Comparison of ENCODE assay signal across 10 cellular contexts in genomic region chrX:103329991-103330390, GRCh38. TPM values are rescaled to one million over a fixed set of nuclear protein-coding genes. Genes with fewer than 3 reads are reported as not detected.
DNase-seq lines count a peak whose midpoint lies in the region; ATAC-seq and TF ChIP-seq lines count a peak whose summit lies in the region.
"Had no signal": no experiment of that assay in that cellular context is flagged by ENCODE, and none has a peak within 500 bp of the region (broad histone marks: within the 10 kb centered on the region; RNA-seq: fewer than 3 reads in every experiment).

TSS of gene TCEAL7 (plus strand) at chrX:103330239. CDS start at chrX:103331404, 1,165 bp downstream.

- H3K9me3 Mint-ChIP-seq in activated naive CD8-positive, alpha-beta T cell treated with anti-CD3 and anti-CD28 coated beads, Interleukin-2, amount 10 ng/mL, durations not matched to agents 7 days and 5 days, result no peaks in the 10 kb centered on the region
- H3K9me3 Mint-ChIP-seq in activated naive CD8-positive, alpha-beta T cell treated with anti-CD3 and anti-CD28 coated beads, Interleukin-2, amount 50 U/mL, for 24 hours, result no peaks in the 10 kb centered on the region

- H3K4me1 ChIP-seq in muscle layer of colon (ENCODE audit: insufficient read depth, low read length) (no peaks in the 10 kb centered on the region), urinary bladder (ENCODE audit: insufficient read depth) (no peaks in the 10 kb centered on the region)
- H3K4me1 ChIP-seq: A549 had no signal

- no peak within 1 kb of the TSS for H3K9ac ChIP-seq in muscle layer of colon (ENCODE audit: low read length)

- no peak for DNase-seq in activated naive CD8-positive, alpha-beta T cell treated with anti-CD3 and anti-CD28 coated beads, Interleukin-2, amount 10 ng/mL, durations not matched to agents 7 days and 5 days
- no peak for DNase-seq in activated naive CD8-positive, alpha-beta T cell treated with anti-CD3 and anti-CD28 coated beads, Interleukin-2, amount 50 U/mL, for 24 hours
- DNase-seq in fibroblast of the aortic adventitia (ENCODE audit: low read depth) (peak; percentile 57), HuH-7.5 (ENCODE audit: low spot score) (no peak), D341Med (ENCODE audit: low spot score) (no peak)

- POLR2A ChIA-PET in activated naive CD8-positive, alpha-beta T cell treated with anti-CD3 and anti-CD28 coated beads, Interleukin-2, amount 10 ng/mL, durations not matched to agents 7 days and 5 days (lab: Charles Lee), result no interaction called here

- H3K36me3 Mint-ChIP-seq in activated naive CD8-positive, alpha-beta T cell treated with anti-CD3 and anti-CD28 coated beads, Interleukin-2, amount 10 ng/mL, durations not matched to agents 7 days and 5 days, result no peaks in the 10 kb centered on the region
- no peaks in the 10 kb centered on the region for H3K36me3 Mint-ChIP-seq in activated naive CD8-positive, alpha-beta T cell treated with anti-CD3 and anti-CD28 coated beads, Interleukin-2, amount 50 U/mL, for 24 hours (ENCODE audit: low read depth)

- peak within 1 kb of the TSS; percentile 3 for H3K4me3 Mint-ChIP-seq in activated naive CD8-positive, alpha-beta T cell treated with anti-CD3 and anti-CD28 coated beads, Interleukin-2, amount 10 ng/mL, durations not matched to agents 7 days and 5 days
- H3K4me3 Mint-ChIP-seq in activated naive CD8-positive, alpha-beta T cell treated with anti-CD3 and anti-CD28 coated beads, Interleukin-2, amount 50 U/mL, for 24 hours, result no peak within 1 kb of the TSS

- H3K4me1 Mint-ChIP-seq in activated naive CD8-positive, alpha-beta T cell treated with anti-CD3 and anti-CD28 coated beads, Interleukin-2, amount 10 ng/mL, durations not matched to agents 7 days and 5 days, result peaks cover 2% of the 10 kb centered on the region
- no peaks in the 10 kb centered on the region for H3K4me1 Mint-ChIP-seq in activated naive CD8-positive, alpha-beta T cell treated with anti-CD3 and anti-CD28 coated beads, Interleukin-2, amount 50 U/mL, for 24 hours

- peaks cover 0 to 6% of the 10 kb centered on the region in 2 donors for H3K27me3 ChIP-seq in muscle layer of colon (ENCODE audit: control insufficient read depth in 1 of 2, insufficient read depth in 2 of 2, low read length in 2 of 2)

- no peak within 1 kb of the TSS for H3K27ac Mint-ChIP-seq in activated naive CD8-positive, alpha-beta T cell treated with anti-CD3 and anti-CD28 coated beads, Interleukin-2, amount 10 ng/mL, durations not matched to agents 7 days and 5 days
- H3K27ac Mint-ChIP-seq in activated naive CD8-positive, alpha-beta T cell treated with anti-CD3 and anti-CD28 coated beads, Interleukin-2, amount 50 U/mL, for 24 hours, result no peak within 1 kb of the TSS

- peak within 1 kb of the TSS; percentile 60 for H3K27ac ChIP-seq in muscle layer of colon (ENCODE audit: low read depth, low read length)
- no peak within 1 kb of the TSS for H3K27ac ChIP-seq in urinary bladder (ENCODE audit: low read depth)
- H3K27ac ChIP-seq: A549 had no signal

- WGBS in urinary bladder, result 11% methylated on average over 11 of the region's 11 CpGs

- TF ChIP-seq CTCF in fibroblast of the aortic adventitia (IDR thresholded peaks at IDR 0.05; ENCODE audit: insufficient read depth, low read length), result no peak

- no peaks in the 10 kb centered on the region for H3K36me3 ChIP-seq in muscle layer of colon (ENCODE audit: insufficient read depth, low read length)
- H3K36me3 ChIP-seq in urinary bladder (ENCODE audit: insufficient read depth), result no peaks in the 10 kb centered on the region

- ATAC-seq in activated naive CD8-positive, alpha-beta T cell treated with anti-CD3 and anti-CD28 coated beads, Interleukin-2, amount 10 ng/mL, durations not matched to agents 7 days and 5 days (ENCODE audit: low read depth), result no peak
- ATAC-seq in activated naive CD8-positive, alpha-beta T cell treated with anti-CD3 and anti-CD28 coated beads, Interleukin-2, amount 50 U/mL, for 24 hours, result no peak
- ATAC-seq in HG02870 (IDR thresholded peaks at IDR 0.05; ENCODE audit: unreplicated experiment), result no peak
- ATAC-seq: A549 had no signal

- H3K27me3 Mint-ChIP-seq in activated naive CD8-positive, alpha-beta T cell treated with anti-CD3 and anti-CD28 coated beads, Interleukin-2, amount 10 ng/mL, durations not matched to agents 7 days and 5 days, result peaks cover 17% of the 10 kb centered on the region
- H3K27me3 Mint-ChIP-seq in activated naive CD8-positive, alpha-beta T cell treated with anti-CD3 and anti-CD28 coated beads, Interleukin-2, amount 50 U/mL, for 24 hours, result peaks cover 14% of the 10 kb centered on the region

- H3K4me3 ChIP-seq in fibroblast of the aortic adventitia (ENCODE audit: low read depth, low read length) (peak within 1 kb of the TSS; percentile 64), muscle layer of colon (ENCODE audit: low read depth in 1 of 2, low read length in 2 of 2) (peak within 1 kb of the TSS; percentile 44 to 51), urinary bladder (ENCODE audit: low read depth, low read length) (peak within 1 kb of the TSS; percentile 33)
- H3K4me3 ChIP-seq: A549 had no signal

- no peaks in the 10 kb centered on the region for H3K9me3 ChIP-seq in muscle layer of colon (ENCODE audit: low read length)
- H3K9me3 ChIP-seq: A549 had no signal

RNA-seq across cellular contexts. Expression of gene TCEAL7, which starts in this region (rescaled TPM):
- not detected for total RNA-seq in activated naive CD8-positive, alpha-beta T cell treated with anti-CD3 and anti-CD28 coated beads, Interleukin-2, amount 10 ng/mL, durations not matched to agents 7 days and 5 days
- total RNA-seq in fibroblast of the aortic adventitia (ENCODE audit: low replicate concordance), result 52.5 and 86.3 TPM in 2 replicates
- total RNA-seq in urinary bladder, result 74.0 TPM
- polyA plus RNA-seq in urinary bladder, result 16.0 TPM
- total RNA-seq: T-helper 2 cell treated with Interferon-gamma antibody and Interleukin-4, amounts not matched to agents 100 ng/mL and 5 ng/mL, for 36 hours had no signal
- polyA plus RNA-seq: A549 had no signal

Comparison
In these comparisons a context has a peak if more than half of its experiments do, and no peak if none do; other contexts are left out.
1. RNA of gene TCEAL7 (total RNA-seq): 74.0 TPM in urinary bladder (single experiment) and 52.5 to 86.3 TPM in fibroblast of the aortic adventitia; not detected in activated naive CD8-positive, alpha-beta T cell treated with anti-CD3 and anti-CD28 coated beads, Interleukin-2, amount 10 ng/mL, durations not matched to agents 7 days and 5 days; every median in the first group is over 10 times any median in the second.
2. Peak in every context shown above with its lines, with median percentiles within 50 percentile points of each other: H3K4me3 ChIP-seq.